Comparison of ENCODE assay signal across 9 cellular contexts in genomic region chr16:24070851-24071250, GRCh38.
DNase-seq lines count a peak whose midpoint lies in the region; ATAC-seq, FAIRE-seq and TF ChIP-seq lines count a peak whose summit lies in the region.
"Had no signal": no experiment of that assay in that cellular context is flagged by ENCODE, and none has a peak within 500 bp of the region (broad histone marks: within the 10 kb centered on the region; RNA-seq: fewer than 3 reads in every experiment).

No MANE protein-coding gene starts in this region.

- H3K9ac ChIP-seq in adipocyte (ENCODE audit: low read length) = no peak overlapping the region
- H3K9ac ChIP-seq: parathyroid adenoma had no signal

- TF ChIP-seq CTCF in D721Med (IDR thresholded peaks at IDR 0.05; ENCODE audit: insufficient read depth, missing control alignments) = peak; percentile 68
- peak; percentile 15 for TF ChIP-seq CTCF in kidney epithelial cell (IDR thresholded peaks at IDR 0.05; ENCODE audit: insufficient read depth, low read length, poor library complexity, severe bottlenecking)
- TF ChIP-seq CTCF in uterus (IDR thresholded peaks at IDR 0.05) = no peak

- peak; percentile 66 for DNase-seq in D721Med (ENCODE audit: insufficient read length, low spot score)
- DNase-seq in NCI-H69 (lab: John Stamatoyannopoulos, UW) = peak; percentile 64
- DNase-seq in adipocyte (ENCODE audit: low read depth) = peak; percentile 6
- no peak for DNase-seq in kidney epithelial cell (ENCODE audit: low read depth)
- DNase-seq in uterus = no peak

- no peak for FAIRE-seq in D721Med (lab: Jason Lieb, UNC)

- H3K36me3 ChIP-seq in adipocyte (ENCODE audit: control insufficient read depth, insufficient read depth, low read length, severe bottlenecking) = no peaks in the 10 kb centered on the region
- H3K36me3 ChIP-seq in kidney epithelial cell (ENCODE audit: control insufficient read depth, insufficient read depth, low read length) = no peaks in the 10 kb centered on the region
- no peaks in the 10 kb centered on the region for H3K36me3 ChIP-seq in uterus

- no peaks in the 10 kb centered on the region for H3K27me3 ChIP-seq in adipocyte (replicated peaks; ENCODE audit: control insufficient read depth, insufficient read depth, low read length)
- no peaks in the 10 kb centered on the region for H3K27me3 ChIP-seq in kidney epithelial cell (ENCODE audit: control insufficient read depth, insufficient read depth, low read length)
- H3K27me3 ChIP-seq in uterus = no peaks in the 10 kb centered on the region

- peak; percentile 70 for ATAC-seq in GM21723 (IDR thresholded peaks at IDR 0.05; ENCODE audit: unreplicated experiment)
- ATAC-seq in HG03342 (IDR thresholded peaks at IDR 0.05; ENCODE audit: unreplicated experiment) = no peak
- ATAC-seq in HG03469 (IDR thresholded peaks at IDR 0.05; ENCODE audit: unreplicated experiment) = no peak

- H3K4me1 ChIP-seq in adipocyte (ENCODE audit: control insufficient read depth, insufficient read depth, low read length) (no peaks in the 10 kb centered on the region), uterus (no peaks in the 10 kb centered on the region)
- H3K4me1 ChIP-seq: parathyroid adenoma had no signal

- H3K27ac ChIP-seq in uterus = no peak overlapping the region
- H3K27ac ChIP-seq: parathyroid adenoma had no signal

- intact Hi-C loops in uterus (cut with DNase I; ENCODE audit: low total_unique reads) = no loop called here

- H3K4me3 ChIP-seq in adipocyte (ENCODE audit: low read length) = no peak overlapping the region
- H3K4me3 ChIP-seq in kidney epithelial cell (ENCODE audit: low read depth, low read length) = no peak overlapping the region
- H3K4me3 ChIP-seq in uterus = no peak overlapping the region

- TF ChIP-seq POLR2A in uterus (IDR thresholded peaks at IDR 0.05) = no peak

- no peaks in the 10 kb centered on the region for H3K9me3 ChIP-seq in adipocyte (ENCODE audit: control insufficient read depth, low read length)
- no peaks in the 10 kb centered on the region for H3K9me3 ChIP-seq in uterus

Comparison
In these comparisons a context has a peak if more than half of its experiments do, and no peak if none do; other contexts are left out.
1. DNase-seq: peak in D721Med (single experiment), NCI-H69 (single experiment) and adipocyte (single experiment); none in kidney epithelial cell (single experiment) and uterus (0 of 2).
2. CTCF ChIP-seq: peak in D721Med (single experiment) and kidney epithelial cell (single experiment); none in uterus (0 of 4).